In genomic region chr5:54022156-54022685, GRCh38 we compare ENCODE assay signal across 10 cellular contexts.
DNase-seq lines count a peak whose midpoint lies in the region; ATAC-seq and TF ChIP-seq lines count a peak whose summit lies in the region.
"Had no signal": no experiment of that assay in that cellular context is flagged by ENCODE, and none has a peak within 500 bp of the region (broad histone marks: within the 10 kb centered on the region; RNA-seq: fewer than 3 reads in every experiment).

No MANE protein-coding gene starts in this region.

- no peaks in the 10 kb centered on the region for H3K79me1 ChIP-seq in mesenchymal stem cell (replicated peaks; ENCODE audit: low read length, poor library complexity, severe bottlenecking)

- H3K27me3 Mint-ChIP-seq in CD8-positive, alpha-beta T cell (ENCODE audit: low read depth) = no peaks in the 10 kb centered on the region
- H3K27me3 Mint-ChIP-seq in activated CD8-positive, alpha-beta T cell treated with anti-CD3 and anti-CD28 coated beads for 36 hours = no peaks in the 10 kb centered on the region

- H2BK12ac ChIP-seq in mesenchymal stem cell (ENCODE audit: low read length in 2 of 2) = no peak overlapping the region

- H3K4me2 ChIP-seq in mesenchymal stem cell (ENCODE audit: low read length, poor library complexity, severe bottlenecking) = no peak overlapping the region

- CTCF ChIA-PET in CD8-positive, alpha-beta T cell (lab: Charles Lee) = no interaction called here
- CTCF ChIA-PET in activated CD8-positive, alpha-beta T cell treated with anti-CD3 and anti-CD28 coated beads for 36 hours (lab: Charles Lee) = interaction anchor here (1.3 kb wide), 1 partner anchor 204 kb away, joined by 4 read pairs; no protein-coding TSS in a partner anchor

- H3K4me1 Mint-ChIP-seq in CD8-positive, alpha-beta T cell (ENCODE audit: low read depth) = peaks cover 30% of the 10 kb centered on the region
- H3K4me1 Mint-ChIP-seq in activated CD8-positive, alpha-beta T cell treated with anti-CD3 and anti-CD28 coated beads for 36 hours (ENCODE audit: low read depth) = peaks cover 30% of the 10 kb centered on the region
- H3K4me1 Mint-ChIP-seq: nephron had no signal

- H4K8ac ChIP-seq in mesenchymal stem cell (ENCODE audit: low read length) = peak overlapping the region; percentile 35

- peak overlapping the region in 1 of 2 experiments; percentile 8 for H3K18ac ChIP-seq in mesenchymal stem cell (ENCODE audit: low read depth in 1 of 2, low read length in 2 of 2)

- H2BK5ac ChIP-seq in mesenchymal stem cell (ENCODE audit: low read depth, low read length, poor library complexity, severe bottlenecking) = no peak overlapping the region

- no peak overlapping the region for H3K23ac ChIP-seq in mesenchymal stem cell (ENCODE audit: low read length in 2 of 2)

- WGBS in mesenchymal stem cell = 71% methylated on average over 3 of the region's 3 CpGs

- no peak for ATAC-seq in CD8-positive, alpha-beta T cell
- peak; percentile 70 for ATAC-seq in activated CD8-positive, alpha-beta T cell treated with anti-CD3 and anti-CD28 coated beads for 36 hours
- no peak for ATAC-seq in GM19351 (IDR thresholded peaks at IDR 0.05; ENCODE audit: unreplicated experiment)

- H3K14ac ChIP-seq in mesenchymal stem cell (ENCODE audit: low read length in 2 of 2) = no peak overlapping the region

- H3K27me3 ChIP-seq in CD8-positive, alpha-beta T cell (ENCODE audit: insufficient read depth, low read length) = no peaks in the 10 kb centered on the region
- H3K27me3 ChIP-seq in HUES48 (ENCODE audit: control insufficient read depth, insufficient read depth, low read length) = no peaks in the 10 kb centered on the region
- no peaks in the 10 kb centered on the region for H3K27me3 ChIP-seq in mesenchymal stem cell (ENCODE audit: control insufficient read depth in 1 of 2, insufficient read depth in 1 of 2, low read length in 2 of 2)

- intact Hi-C loops in CD8-positive, alpha-beta T cell (cut with DNase I, micrococcal nuclease) = no loop called here
- intact Hi-C loops in activated CD8-positive, alpha-beta T cell treated with anti-CD3 and anti-CD28 coated beads for 36 hours (cut with micrococcal nuclease) = no loop called here

- peaks cover 14% of the 10 kb centered on the region for H3K4me1 ChIP-seq in CD8-positive, alpha-beta T cell (ENCODE audit: insufficient read depth, low read length)
- H3K4me1 ChIP-seq in HUES48 (ENCODE audit: control insufficient read depth, insufficient read depth, low read length) (peaks cover 43% of the 10 kb centered on the region), mesenchymal stem cell (ENCODE audit: control insufficient read depth, insufficient read depth, low read depth, low read length) (no peaks in the 10 kb centered on the region)

- H2AFZ ChIP-seq in mesenchymal stem cell (ENCODE audit: low read depth, low read length) = no peak overlapping the region

- no peak overlapping the region for H3K4me3 ChIP-seq in CD8-positive, alpha-beta T cell (ENCODE audit: low read depth, low read length)
- H3K4me3 ChIP-seq in HUES48 (ENCODE audit: low read depth, low read length) = no peak overlapping the region
- H3K4me3 ChIP-seq in mesenchymal stem cell (ENCODE audit: insufficient read depth in 1 of 2, low read depth in 1 of 2, low read length in 2 of 2) = no peak overlapping the region

- no peaks in the 10 kb centered on the region for H3K9me3 ChIP-seq in CD8-positive, alpha-beta T cell (ENCODE audit: low read length)
- H3K9me3 ChIP-seq in HUES48 (ENCODE audit: control insufficient read depth, insufficient read depth, low read length) (no peaks in the 10 kb centered on the region), mesenchymal stem cell (ENCODE audit: control insufficient read depth, low read length) (no peaks in the 10 kb centered on the region)

- no peak overlapping the region for H3K27ac ChIP-seq in CD8-positive, alpha-beta T cell (ENCODE audit: low read depth, low read length)
- H3K27ac ChIP-seq in HUES48 (ENCODE audit: low read depth, low read length) (peak overlapping the region; percentile 66), mesenchymal stem cell (ENCODE audit: low read length, poor library complexity, severe bottlenecking) (no peak overlapping the region)

- peak overlapping the region; percentile 2 for H3K4me3 Mint-ChIP-seq in CD8-positive, alpha-beta T cell
- peak overlapping the region; percentile 73 for H3K4me3 Mint-ChIP-seq in activated CD8-positive, alpha-beta T cell treated with anti-CD3 and anti-CD28 coated beads for 36 hours
- H3K4me3 Mint-ChIP-seq: nephron had no signal

- peak overlapping the region; percentile 73 for H3K27ac Mint-ChIP-seq in CD8-positive, alpha-beta T cell
- H3K27ac Mint-ChIP-seq in activated CD8-positive, alpha-beta T cell treated with anti-CD3 and anti-CD28 coated beads for 36 hours = peak overlapping the region; percentile 97
- H3K27ac Mint-ChIP-seq: nephron had no signal

- peak overlapping the region; percentile 15 for H2BK120ac ChIP-seq in mesenchymal stem cell (ENCODE audit: low read depth, low read length)

- H3K36me3 ChIP-seq in CD8-positive, alpha-beta T cell (ENCODE audit: insufficient read depth, low read length) = no peaks in the 10 kb centered on the region
- no peaks in the 10 kb centered on the region for H3K36me3 ChIP-seq in HUES48 (ENCODE audit: control insufficient read depth, insufficient read depth, low read length)
- H3K36me3 ChIP-seq in mesenchymal stem cell (ENCODE audit: control insufficient read depth in 1 of 2, insufficient read depth in 2 of 2, low read depth in 1 of 2, low read length in 2 of 2) = no peaks in the 10 kb centered on the region

- peak overlapping the region; percentile 23 for H2BK15ac ChIP-seq in mesenchymal stem cell (ENCODE audit: low read depth, poor library complexity, severe bottlenecking)

- no peak overlapping the region for H3K9ac ChIP-seq in HUES48 (ENCODE audit: low read depth, low read length)
- no peak overlapping the region for H3K9ac ChIP-seq in mesenchymal stem cell (ENCODE audit: low read length)

- POLR2A ChIA-PET in CD8-positive, alpha-beta T cell (lab: Charles Lee) = no interaction called here
- POLR2A ChIA-PET in activated CD8-positive, alpha-beta T cell treated with anti-CD3 and anti-CD28 coated beads for 36 hours (lab: Charles Lee) = no interaction called here

- H2AK5ac ChIP-seq in mesenchymal stem cell (ENCODE audit: low read length, severe bottlenecking) = no peak overlapping the region

- H3K9me3 Mint-ChIP-seq in CD8-positive, alpha-beta T cell = no peaks in the 10 kb centered on the region
- H3K9me3 Mint-ChIP-seq in activated CD8-positive, alpha-beta T cell treated with anti-CD3 and anti-CD28 coated beads for 36 hours = no peaks in the 10 kb centered on the region
- H3K9me3 Mint-ChIP-seq: nephron had no signal

- DNase-seq in CD8-positive, alpha-beta T cell = no peak
- no peak for DNase-seq in activated CD8-positive, alpha-beta T cell treated with anti-CD3 and anti-CD28 coated beads for 36 hours
- DNase-seq in mesenchymal stem cell (no peak), NCI-H446 (lab: John Stamatoyannopoulos, UW) (no peak), cerebellum (ENCODE audit: low spot score) (no peak)
- DNase-seq: NCI-H1092 treated with DMSO at 0.1 percent for 48 hours, T1000 had no signal

- H4K91ac ChIP-seq in mesenchymal stem cell (ENCODE audit: low read length) = no peak overlapping the region

- H3K4ac ChIP-seq in mesenchymal stem cell (ENCODE audit: low read depth in 1 of 2, low read length in 2 of 2) = peak overlapping the region in 1 of 2 experiments; percentile 13

- H3K36me3 Mint-ChIP-seq in CD8-positive, alpha-beta T cell = peaks cover 2% of the 10 kb centered on the region
- H3K36me3 Mint-ChIP-seq in activated CD8-positive, alpha-beta T cell treated with anti-CD3 and anti-CD28 coated beads for 36 hours (ENCODE audit: low read depth) = peaks cover 2% of the 10 kb centered on the region

- TF ChIP-seq CTCF in CD8-positive, alpha-beta T cell (IDR thresholded peaks at IDR 0.05) = no peak
- no peak for TF ChIP-seq CTCF in activated CD8-positive, alpha-beta T cell treated with anti-CD3 and anti-CD28 coated beads for 36 hours (IDR thresholded peaks at IDR 0.05)
